ENCODE assay signal across 1 cellular context in genomic region chr19:41957838-41958366, GRCh38.
TF ChIP-seq lines count a peak whose summit lies in the region.

No MANE protein-coding gene starts in this region.

TF ChIP-seq in HepG2, 621 proteins besides CTCF, POLR2A, EP300 and RAD21 (continued from another document and continues in another):
- TF ChIP-seq RERE (CRISPR knock-in tag; IDR thresholded peaks at IDR 0.05; ENCODE audit: low read depth) (no peak), ZEB1 (IDR thresholded peaks at IDR 0.05; ENCODE audit: insufficient replicate concordance, low read depth) (no peak), BRD4 (CRISPR knock-in tag; IDR thresholded peaks at IDR 0.05) (no peak), ZNF275 (CRISPR knock-in tag; IDR thresholded peaks at IDR 0.05; ENCODE audit: borderline replicate concordance) (0 out of 2 replicates have a peak, but pooled peaks have one; percentile 26), MAFK (conservative IDR thresholded peaks at IDR 0.05 in 1 of 2, IDR thresholded peaks at IDR 0.05 in 1 of 2; ENCODE audit: low read length in 2 of 2) (no peak), ATF7 (IDR thresholded peaks at IDR 0.05) (no peak), ATF7 (CRISPR knock-in tag; IDR thresholded peaks at IDR 0.05) (no peak), ZNF609 (CRISPR knock-in tag; IDR thresholded peaks at IDR 0.05; ENCODE audit: borderline replicate concordance) (no peak), ZNF224 (CRISPR knock-in tag; IDR thresholded peaks at IDR 0.05) (no peak), PBX2 (CRISPR knock-in tag; IDR thresholded peaks at IDR 0.05) (no peak), ZUFSP (CRISPR knock-in tag; IDR thresholded peaks at IDR 0.05; ENCODE audit: borderline replicate concordance) (no peak), HNF4A (CRISPR knock-in tag; IDR thresholded peaks at IDR 0.05) (no peak), KLF15 (CRISPR knock-in tag; IDR thresholded peaks at IDR 0.05; ENCODE audit: borderline replicate concordance) (no peak), ZBTB40 (IDR thresholded peaks at IDR 0.05) (no peak), ZBTB40 (CRISPR knock-in tag; IDR thresholded peaks at IDR 0.05) (no peak), TCF7L2 (IDR thresholded peaks at IDR 0.05; ENCODE audit: low read depth, low read length) (no peak), NR3C1 (CRISPR knock-in tag; IDR thresholded peaks at IDR 0.05) (no peak), ZFX (CRISPR knock-in tag; IDR thresholded peaks at IDR 0.05; ENCODE audit: low read depth) (0 out of 2 replicates have a peak, but pooled peaks have one; percentile 8), SRY (CRISPR knock-in tag; IDR thresholded peaks at IDR 0.05) (no peak), MED1 (CRISPR knock-in tag; IDR thresholded peaks at IDR 0.05) (peak; percentile 11; the same call in 1 of the 2 replicates), MAZ (IDR thresholded peaks at IDR 0.05; ENCODE audit: borderline replicate concordance, low read depth, low read length) (0 out of 2 replicates have a peak, but pooled peaks have one; percentile 13), MAZ (CRISPR knock-in tag; IDR thresholded peaks at IDR 0.05; ENCODE audit: low read depth) (no peak), GATAD2A (CRISPR knock-in tag; IDR thresholded peaks at IDR 0.05) (0 out of 2 replicates have a peak, but pooled peaks have one; percentile 34), ZFP91 (CRISPR knock-in tag; IDR thresholded peaks at IDR 0.05; ENCODE audit: borderline replicate concordance) (no peak), ZNF75D (CRISPR knock-in tag; IDR thresholded peaks at IDR 0.05; ENCODE audit: borderline replicate concordance) (no peak)
